In the genomic region with DNA sequence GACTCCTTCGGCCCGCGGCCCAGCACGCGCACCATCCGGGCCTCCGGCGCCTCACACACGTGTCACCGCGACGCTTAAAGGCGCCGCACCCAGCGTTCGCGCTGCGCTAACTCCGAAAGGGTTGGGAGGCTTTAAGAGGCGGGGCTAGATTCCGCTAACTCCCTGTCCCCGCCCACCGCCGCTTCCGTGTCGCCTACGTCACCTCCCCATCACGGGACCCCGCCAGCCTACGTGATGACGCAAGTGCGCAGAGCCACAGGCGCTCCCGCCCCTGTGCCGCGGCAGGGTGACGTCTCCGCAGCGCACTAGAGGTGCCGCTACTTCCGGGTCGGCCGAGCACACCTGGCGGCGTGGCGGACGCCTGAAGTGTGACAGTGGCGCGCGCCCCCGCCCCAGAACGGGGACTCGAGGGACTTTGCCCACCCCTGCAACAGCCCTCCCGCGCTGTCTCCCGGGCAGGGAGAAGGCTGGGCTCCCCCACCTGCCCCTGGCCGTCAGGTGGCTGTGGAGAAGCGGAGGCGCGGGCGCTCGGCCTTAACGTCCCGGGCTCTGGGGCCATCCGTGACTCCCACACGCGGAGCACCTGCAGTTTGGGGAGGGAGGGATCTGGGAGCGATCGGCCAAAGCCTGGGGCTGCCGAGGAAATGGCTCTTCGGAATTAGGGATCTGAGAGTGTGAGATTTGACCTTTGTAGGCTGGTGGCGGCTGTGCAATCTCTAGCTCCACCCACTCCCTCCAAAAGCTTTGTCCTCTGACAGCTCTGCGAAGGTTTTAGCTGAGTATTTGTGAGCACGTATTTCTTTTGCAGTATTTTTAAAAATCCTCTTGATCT, we compare ENCODE assay signal across 8 cellular contexts. TPM values are rescaled to one million over a fixed set of nuclear protein-coding genes. Genes with fewer than 3 reads are reported as not detected.
DNase-seq lines count a peak whose midpoint lies in the region; FAIRE-seq and TF ChIP-seq lines count a peak whose summit lies in the region.

A gene (minus strand): TSS at position 35 of the 832 bp plus-strand sequence. CDS start 4,451 bp downstream, outside the sequence.

- peaks cover 44% of the 10 kb centered on the region for H3K4me1 Mint-ChIP-seq in activated naive CD4-positive, alpha-beta T cell treated with anti-CD3 and anti-CD28 coated beads for 36 hours (ENCODE audit: low read depth)

- peaks cover 4% of the 10 kb centered on the region for H3K36me3 ChIP-seq in neutrophil

- intact Hi-C loops in activated naive CD4-positive, alpha-beta T cell treated with anti-CD3 and anti-CD28 coated beads for 36 hours (cut with micrococcal nuclease) = loop anchor here (1.0 to 5.0 kb wide), 6 partner anchors 22 to 714 kb away; a partner anchor contains a TSS

- CTCF ChIA-PET in activated naive CD4-positive, alpha-beta T cell treated with anti-CD3 and anti-CD28 coated beads for 36 hours (lab: Charles Lee) = interaction anchor here (0.6 to 1.2 kb wide), 3 partner anchors 22 to 141 kb away, joined by 3 to 4 read pairs (median 3); no protein-coding TSS in a partner anchor

- peak within 1 kb of the TSS; percentile 91 for H3K4me3 ChIP-seq in HFF-Myc (replicated peaks; ENCODE audit: low read depth, low read length)
- peak within 1 kb of the TSS; percentile 84 to 86 for H3K4me3 ChIP-seq in neutrophil (ENCODE audit: low read depth in 1 of 2, low read length in 1 of 2)

- peaks cover 21 to 22% of the 10 kb centered on the region in 2 experiments for H3K4me1 ChIP-seq in neutrophil (ENCODE audit: control insufficient read depth in 1 of 2, insufficient read depth in 1 of 2, low read depth in 1 of 2, low read length in 1 of 2)

- FAIRE-seq in frontal cortex (lab: Jason Lieb, UNC) = peak; percentile 8

- peaks cover 27% of the 10 kb centered on the region for H3K36me3 Mint-ChIP-seq in activated naive CD4-positive, alpha-beta T cell treated with anti-CD3 and anti-CD28 coated beads for 36 hours (ENCODE audit: low read depth)

- peak; percentile 98 for DNase-seq in GM03348 (ENCODE audit: low spot score)
- peak; percentile 97 for DNase-seq in HFF-Myc (ENCODE audit: extremely low read depth, low read depth)
- peak; percentile 99 for DNase-seq in NAMALWA (ENCODE audit: low spot score)
- peak; percentile 99 for DNase-seq in SK-N-DZ (ENCODE audit: low spot score)
- peak; percentile 100 for DNase-seq in activated naive CD4-positive, alpha-beta T cell treated with anti-CD3 and anti-CD28 coated beads for 36 hours
- DNase-seq in frontal cortex (ENCODE audit: low spot score in 2 of 2) = peak; percentile 99 to 100
- peak; percentile 84 to 100 (median 99) for DNase-seq in substantia nigra (lab: John Stamatoyannopoulos, UW)

- H3K9me3 ChIP-seq in neutrophil = no peaks in the 10 kb centered on the region

- no peaks in the 10 kb centered on the region for H3K27me3 Mint-ChIP-seq in activated naive CD4-positive, alpha-beta T cell treated with anti-CD3 and anti-CD28 coated beads for 36 hours (ENCODE audit: low read depth)

- H3K27ac ChIP-seq in neutrophil = peak within 1 kb of the TSS; percentile 93
- H3K27ac ChIP-seq in substantia nigra (ENCODE audit: low read depth, low read length, poor library complexity, severe bottlenecking) = peak within 1 kb of the TSS; percentile 94

- H3K27ac Mint-ChIP-seq in activated naive CD4-positive, alpha-beta T cell treated with anti-CD3 and anti-CD28 coated beads for 36 hours = peak within 1 kb of the TSS; percentile 93

- H3K27me3 ChIP-seq in neutrophil = no peaks in the 10 kb centered on the region

- H3K9me3 Mint-ChIP-seq in activated naive CD4-positive, alpha-beta T cell treated with anti-CD3 and anti-CD28 coated beads for 36 hours = no peaks in the 10 kb centered on the region

- H3K4me3 Mint-ChIP-seq in activated naive CD4-positive, alpha-beta T cell treated with anti-CD3 and anti-CD28 coated beads for 36 hours = peak within 1 kb of the TSS; percentile 96

- TF ChIP-seq CTCF in HFF-Myc (IDR thresholded peaks at IDR 0.05; ENCODE audit: low read depth, low read length, missing control alignments) (no peak), neutrophil (IDR thresholded peaks at IDR 0.05) (peak; percentile 68)

RNA-seq across cellular contexts. Expression of the gene that starts here (rescaled TPM):
- polyA plus RNA-seq in SK-N-DZ (2014; cell fraction: cytosol; rRNA removed) = 29.6 and 34.0 TPM in 2 replicates
- polyA plus RNA-seq in SK-N-DZ (2014; cell fraction: nucleus; rRNA removed) = 62.2 and 84.2 TPM in 2 replicates
- 10 to 100 TPM; 65.3 to 68.7 TPM for total RNA-seq in activated naive CD4-positive, alpha-beta T cell treated with anti-CD3 and anti-CD28 coated beads for 36 hours
- 18.8 TPM for total RNA-seq in frontal cortex

Comparison
In these comparisons a context has a peak if more than half of its experiments do, and no peak if none do; other contexts are left out.
1. Peak in every context shown above with its lines: DNase-seq, H3K4me3 ChIP-seq and H3K27ac ChIP-seq.